8 cellular contexts compared by ENCODE assay signal in the genomic region with DNA sequence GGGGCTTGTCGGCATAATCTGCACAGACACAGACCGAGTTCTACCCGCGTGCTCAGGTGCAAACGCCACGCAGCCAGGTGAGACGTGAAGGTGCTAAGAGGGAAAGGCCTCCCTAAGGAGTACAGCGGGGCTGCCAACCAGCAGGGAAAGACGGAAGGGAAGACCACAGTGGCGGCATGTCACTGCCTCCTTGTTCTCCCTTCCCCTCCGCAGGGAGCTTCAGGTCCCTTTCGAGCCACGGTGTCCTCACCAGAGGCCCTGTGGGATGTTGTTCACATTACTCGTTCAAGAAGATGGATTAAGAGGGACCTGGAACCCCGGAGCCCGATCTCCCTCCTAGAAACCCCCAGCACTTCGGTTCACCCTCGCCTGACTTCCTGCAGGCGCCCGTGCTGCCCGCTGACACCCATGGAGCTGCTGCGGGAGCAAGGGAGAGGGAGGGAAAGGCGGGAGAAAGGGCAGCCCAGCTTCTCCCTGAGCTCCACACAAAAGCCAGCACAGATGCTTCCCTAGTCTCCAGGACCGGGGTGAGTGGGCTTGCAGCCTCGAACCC. TPM values are rescaled to one million over a fixed set of nuclear protein-coding genes. Genes with fewer than 3 reads are reported as not detected.
DNase-seq lines count a peak whose midpoint lies in the region; ATAC-seq and TF ChIP-seq lines count a peak whose summit lies in the region.

No MANE protein-coding gene starts in this region.

- no peak overlapping the region for H2BK15ac ChIP-seq in mesendoderm (replicated peaks; ENCODE audit: low read depth)

- H3K79me2 ChIP-seq in DND-41 (ENCODE audit: insufficient read depth, low read length) (peaks cover 79% of the 10 kb centered on the region), GM23248 (ENCODE audit: insufficient read depth) (peaks cover 79% of the 10 kb centered on the region), mesendoderm (ENCODE audit: control insufficient read depth, insufficient read depth, low read length) (peaks cover 59% of the 10 kb centered on the region)

- intact Hi-C loops in dorsolateral prefrontal cortex (cut with DNase I): loop anchor here (5.0 to 10.0 kb wide), 6 partner anchors 220 to 450 kb away; a partner anchor contains a TSS

- H3K27ac Mint-ChIP-seq in type B pancreatic cell: peak overlapping the region; percentile 92

- no peak overlapping the region for H4K8ac ChIP-seq in mesendoderm (ENCODE audit: low read depth, low read length)

- 4 to 5% methylated on average over 23 to 24 of the region's 25 CpGs for WGBS in GM23248 (ENCODE audit: low coverage in 1 of 2, low lambda C conversion rate in 2 of 2, missing lambda C conversion rate in 2 of 2), 2 experiments
- no CpG with 5 or more reads among the region's 25 CpGs for WGBS in mesendoderm (ENCODE audit: extremely low coverage, insufficient coverage, low lambda C conversion rate)

- H3K27ac ChIP-seq in DND-41 (ENCODE audit: low read length): peak overlapping the region; percentile 84
- peak overlapping the region; percentile 71 for H3K27ac ChIP-seq in GM23248
- H3K27ac ChIP-seq in dorsolateral prefrontal cortex: peak overlapping the region in 52 of 59 donors; percentile 25 to 88 (median 80)
- no peak overlapping the region for H3K27ac ChIP-seq in mesendoderm (ENCODE audit: low read depth, low read length)

- no peak overlapping the region for H2BK120ac ChIP-seq in mesendoderm (ENCODE audit: low read depth, low read length)

- peak overlapping the region; percentile 52 for H2BK5ac ChIP-seq in mesendoderm (ENCODE audit: low read length)

- peak overlapping the region; percentile 93 for H3K4me3 Mint-ChIP-seq in type B pancreatic cell

- no peaks in the 10 kb centered on the region for H3K9me3 Mint-ChIP-seq in type B pancreatic cell

- H2AFZ ChIP-seq in DND-41 (ENCODE audit: low read depth, low read length): peak overlapping the region; percentile 76
- H2AFZ ChIP-seq in GM23248: peak overlapping the region; percentile 75

- TF ChIP-seq CTCF in DND-41 (IDR thresholded peaks at IDR 0.05; ENCODE audit: borderline replicate concordance, extremely low read depth, low read length, poor library complexity, severe bottlenecking) (no peak), dorsolateral prefrontal cortex (IDR thresholded peaks at IDR 0.05 in 54 of 56, conservative IDR thresholded peaks at IDR 0.05 in 2 of 56; ENCODE audit: low read depth in 1 of 56, partially characterized antibody in 56 of 56) (no peak), type B pancreatic cell (conservative IDR thresholded peaks at IDR 0.05) (no peak)

- H3K4ac ChIP-seq in mesendoderm (ENCODE audit: low read depth, low read length): peak overlapping the region; percentile 90

- peaks cover 87% of the 10 kb centered on the region for H3K36me3 ChIP-seq in DND-41 (ENCODE audit: insufficient read depth, low read length)
- H3K36me3 ChIP-seq in GM23248 (ENCODE audit: low read depth): peaks cover 13% of the 10 kb centered on the region; the same call in 1 of the 2 replicates
- H3K36me3 ChIP-seq in mesendoderm (ENCODE audit: control insufficient read depth, insufficient read depth, low read length): peaks cover 17% of the 10 kb centered on the region

- H3K9me3 ChIP-seq in DND-41 (ENCODE audit: insufficient read depth, low read length, severe bottlenecking) (no peaks in the 10 kb centered on the region), GM23248 (ENCODE audit: low read depth) (no peaks in the 10 kb centered on the region)

- H3K4me2 ChIP-seq in DND-41 (ENCODE audit: insufficient read depth, low read length) (peak overlapping the region; percentile 99), GM23248 (ENCODE audit: unreplicated experiment) (peak overlapping the region; percentile 91), mesendoderm (ENCODE audit: low read length) (peak overlapping the region; percentile 99)

- H3K4me1 ChIP-seq in DND-41 (ENCODE audit: insufficient read depth, low read length) (peaks cover 49% of the 10 kb centered on the region), GM23248 (ENCODE audit: insufficient read depth) (peaks cover 7% of the 10 kb centered on the region; the same call in 1 of the 2 replicates), mesendoderm (ENCODE audit: control insufficient read depth, low read depth, low read length) (peaks cover 4% of the 10 kb centered on the region)

- peak; percentile 37 for DNase-seq in DND-41
- peak; percentile 66 for DNase-seq in GM23248
- DNase-seq in OCI-M1 (lab: John Stamatoyannopoulos, UW): peak; percentile 43
- peak in 1 of 10 donors; percentile 19 for DNase-seq in dorsolateral prefrontal cortex
- DNase-seq in mesendoderm: peak; percentile 7
- no peak for DNase-seq in type B pancreatic cell (ENCODE audit: extremely low spot score, unreplicated experiment)
- DNase-seq in NCI-H2196 treated with DMSO at 0.1 percent for 48 hours (lab: John Stamatoyannopoulos, UW; ENCODE audit: unreplicated experiment): no peak

- peak overlapping the region; percentile 48 for H3K23ac ChIP-seq in mesendoderm (ENCODE audit: low read length)

- H4K5ac ChIP-seq in mesendoderm (ENCODE audit: low read length): no peak overlapping the region

- peaks cover 10% of the 10 kb centered on the region for H3K36me3 Mint-ChIP-seq in type B pancreatic cell

- peak overlapping the region; percentile 95 for H2AK5ac ChIP-seq in mesendoderm (ENCODE audit: low read length)

- H3K79me1 ChIP-seq in mesendoderm (ENCODE audit: low read length): peaks cover 40% of the 10 kb centered on the region

- in situ Hi-C loops in GM23248 (cut with MboI): no loop called here

- peaks cover 37% of the 10 kb centered on the region for H4K20me1 ChIP-seq in DND-41 (ENCODE audit: insufficient read depth, low read length)
- H4K20me1 ChIP-seq in GM23248 (ENCODE audit: insufficient read depth): no peaks in the 10 kb centered on the region; the same call in 1 of the 2 replicates

- H3K4me1 Mint-ChIP-seq in type B pancreatic cell (ENCODE audit: unreplicated experiment): peaks cover 14% of the 10 kb centered on the region

- H3K9me2 ChIP-seq in GM23248 (ENCODE audit: insufficient read depth): no peaks in the 10 kb centered on the region

- H3K4me3 ChIP-seq in DND-41 (ENCODE audit: low read depth in 1 of 2, low read length in 2 of 2): peak overlapping the region; percentile 85 to 91
- H3K4me3 ChIP-seq in GM23248: peak overlapping the region; percentile 82
- H3K4me3 ChIP-seq in dorsolateral prefrontal cortex: peak overlapping the region; percentile 68 to 98 (median 89)
- peak overlapping the region; percentile 95 for H3K4me3 ChIP-seq in mesendoderm (ENCODE audit: low read length)

- H3K9ac ChIP-seq in DND-41 (ENCODE audit: low read depth, low read length) (peak overlapping the region; percentile 92), GM23248 (peak overlapping the region; percentile 90), mesendoderm (ENCODE audit: low read length) (peak overlapping the region; percentile 99)

- peak overlapping the region; percentile 23 for H3K18ac ChIP-seq in mesendoderm (ENCODE audit: low read length)

- H3K56ac ChIP-seq in mesendoderm (ENCODE audit: low read length): peak overlapping the region; percentile 98

- H3K27me3 ChIP-seq in DND-41 (ENCODE audit: insufficient read depth, low read length, poor library complexity) (no peaks in the 10 kb centered on the region), GM23248 (replicated peaks; ENCODE audit: insufficient read depth) (no peaks in the 10 kb centered on the region), dorsolateral prefrontal cortex (no peaks in the 10 kb centered on the region), mesendoderm (ENCODE audit: insufficient read depth, low read length, poor library complexity) (no peaks in the 10 kb centered on the region)

- no peaks in the 10 kb centered on the region for H3F3A ChIP-seq in GM23248 (ENCODE audit: insufficient read depth)

- H3K27me3 Mint-ChIP-seq in type B pancreatic cell: no peaks in the 10 kb centered on the region

- ATAC-seq in DND-41 (ENCODE audit: insufficient read depth, low read depth) (peak; percentile 25), GM18873 (IDR thresholded peaks at IDR 0.05; ENCODE audit: low FRiP score, unreplicated experiment) (no peak)

RNA-seq across cellular contexts. Expression of a gene that starts 0.7 kb away (rescaled TPM):
- 25.9 and 30.6 TPM in 2 replicates for total RNA-seq in GM23248 (2014; rRNA removed; shearing (Covaris generic))
- polyA plus RNA-seq in GM23248 (2016; fragmentation: Nextera tagmentation; extraction: Ambion mirVana): 16.8 and 18.2 TPM in 2 replicates
- total RNA-seq in dorsolateral prefrontal cortex (100 to 1,000 TPM in 37 of 120 experiments, 10 to 100 TPM in 83; 53.0 to 164 (median 82.5) TPM), type B pancreatic cell (ENCODE audit: low replicate concordance) (38.2 and 55.6 TPM in 2 replicates)
- 36.9 TPM for polyA plus RNA-seq in mesendoderm (2013, experiment 1 of 2)
- polyA plus RNA-seq in mesendoderm (2013, experiment 2 of 2): 36.8 TPM

RNA-seq across cellular contexts. Expression of a gene that starts 0.8 kb away (rescaled TPM):
- 19.5 and 24.0 TPM in 2 replicates for total RNA-seq in GM23248 (2014; rRNA removed; shearing (Covaris generic))
- 20.4 and 25.9 TPM in 2 replicates for polyA plus RNA-seq in GM23248 (2016; fragmentation: Nextera tagmentation; extraction: Ambion mirVana)
- 1 to 10 TPM in 100 of 120 experiments, under 1 TPM in 20; 0.40 to 4.4 (median 1.5) TPM for total RNA-seq in dorsolateral prefrontal cortex
- polyA plus RNA-seq in mesendoderm (2013, experiment 1 of 2): 48.7 TPM
- polyA plus RNA-seq in mesendoderm (2013, experiment 2 of 2): 50.9 TPM
- 9.3 and 18.2 TPM in 2 replicates for total RNA-seq in type B pancreatic cell (ENCODE audit: low replicate concordance)

RNA-seq across cellular contexts. Expression of a gene that starts 41.1 kb away (rescaled TPM):
- total RNA-seq in GM23248 (2014; rRNA removed; shearing (Covaris generic)): 0.65 TPM in 1 of 2 replicates, not detected in the other
- 0.19 and 0.26 TPM in 2 replicates for polyA plus RNA-seq in GM23248 (2016; fragmentation: Nextera tagmentation; extraction: Ambion mirVana)
- total RNA-seq in dorsolateral prefrontal cortex (100 to 1,000 TPM in 46 of 120 experiments, 10 to 100 TPM in 74; 26.8 to 269 (median 86.7) TPM), type B pancreatic cell (ENCODE audit: low replicate concordance) (20.8 and 27.5 TPM in 2 replicates)
- polyA plus RNA-seq in mesendoderm (2013, experiment 1 of 2): 4.2 TPM
- 3.9 TPM for polyA plus RNA-seq in mesendoderm (2013, experiment 2 of 2)

Comparison
In these comparisons a context has a peak if more than half of its experiments do, and no peak if none do; other contexts are left out.
1. DNase-seq: peak in DND-41 (single experiment), GM23248 (single experiment), OCI-M1 (single experiment) and mesendoderm (single experiment); none in type B pancreatic cell (single experiment) and NCI-H2196 treated with DMSO at 0.1 percent for 48 hours (single experiment).
2. RNA of a gene that starts 41.1 kb away (total RNA-seq): 26.8 to 269 TPM in dorsolateral prefrontal cortex and 20.8 to 27.5 TPM in type B pancreatic cell; 0.65 TPM in GM23248; every median in the first group is over 10 times any median in the second.
3. Peak in every context shown above with its lines, with median percentiles within 50 percentile points of each other: H3K4me2 ChIP-seq, H3K4me3 ChIP-seq and H3K9ac ChIP-seq.